In the genomic region with DNA sequence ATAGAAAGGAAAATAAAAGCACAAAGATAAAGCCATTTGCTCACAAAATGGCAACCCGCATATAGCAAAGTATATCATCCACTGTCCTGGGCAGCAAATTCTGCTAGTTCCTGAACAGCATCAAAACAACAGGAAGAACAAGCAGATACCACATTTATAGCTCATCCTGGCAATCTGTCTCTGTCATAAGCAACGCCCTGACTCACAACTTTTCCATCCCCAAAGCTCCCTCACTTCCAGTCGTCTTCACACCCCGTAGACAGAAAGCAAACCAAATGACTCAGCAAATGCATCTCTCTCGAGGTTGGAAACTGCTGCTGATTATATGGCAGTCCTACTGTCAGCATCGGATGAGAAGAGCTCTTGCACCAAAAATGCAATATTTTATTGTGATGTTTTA, we compare ENCODE assay signal across 9 cellular contexts.
DNase-seq lines count a peak whose midpoint lies in the region; ATAC-seq and TF ChIP-seq lines count a peak whose summit lies in the region.
"Had no signal": no experiment of that assay in that cellular context is flagged by ENCODE, and none has a peak within 500 bp of the region (broad histone marks: within the 10 kb centered on the region; RNA-seq: fewer than 3 reads in every experiment).

No MANE protein-coding gene starts in this region.

- POLR2A ChIA-PET in A673 (lab: Charles Lee; ENCODE audit: low non-redundant PET) (interaction anchor here (0.6 kb wide), 2 partner anchors 44 to 394 kb away, joined by 3 to 4 read pairs; no protein-coding TSS in a partner anchor), HCT116 (lab: Charles Lee) (no interaction called here)

- peak; percentile 48 for DNase-seq in A673 (ENCODE audit: low spot score)
- DNase-seq in HCT116 (ENCODE audit: low read depth, low spot score) = peak; percentile 4
- no peak for DNase-seq in activated T-cell treated with anti-CD3 and anti-CD28 coated beads, Interleukin-2, amount 50 U/mL, for 24 hours
- peak; percentile 99 for DNase-seq in iris pigment epithelial cell (ENCODE audit: low read depth)
- no peak for DNase-seq in left colon
- DNase-seq in left lobe of liver (ENCODE audit: low spot score) = no peak

- no peaks in the 10 kb centered on the region for H3K9me2 ChIP-seq in HCT116 (ENCODE audit: insufficient read depth)

- peaks cover 30% of the 10 kb centered on the region for H3K4me1 Mint-ChIP-seq in activated T-cell treated with anti-CD3 and anti-CD28 coated beads, Interleukin-2, amount 50 U/mL, for 24 hours (ENCODE audit: low read depth)
- H3K4me1 Mint-ChIP-seq: stimulated activated memory B cell treated with anti-CD40 and anti-IgM and Interleukin-4, amounts not matched to agents 10 μg/mL and 1 μg/mL and 100 μg/mL, for 72 hours had no signal

- H3K4me2 ChIP-seq in HCT116 (ENCODE audit: low read length) = peak overlapping the region; percentile 12; the same call in 1 of the 2 replicates

- H2AFZ ChIP-seq in HCT116 (ENCODE audit: low read depth, low read length, poor library complexity, severe bottlenecking) = peak overlapping the region; percentile 41

- no peak overlapping the region for H3K27ac ChIP-seq in A673 (ENCODE audit: low read depth, low read length, poor library complexity, severe bottlenecking)
- H3K27ac ChIP-seq in HCT116 (ENCODE audit: low read depth, low read length) = no peak overlapping the region

- peak overlapping the region; percentile 12 for H3K27ac Mint-ChIP-seq in activated T-cell treated with anti-CD3 and anti-CD28 coated beads, Interleukin-2, amount 50 U/mL, for 24 hours
- H3K27ac Mint-ChIP-seq: stimulated activated memory B cell treated with anti-CD40 and anti-IgM and Interleukin-4, amounts not matched to agents 10 μg/mL and 1 μg/mL and 100 μg/mL, for 72 hours had no signal

- H4K20me1 ChIP-seq in HCT116 (ENCODE audit: insufficient read depth) = no peaks in the 10 kb centered on the region

- BruUV-seq in A673 (replicated peaks; lab: Mats Ljungman, UMichigan) = no TSS peak
- BruUV-seq in HCT116 (replicated peaks; lab: Mats Ljungman, UMichigan) = no TSS peak

- H3K9ac ChIP-seq in HCT116 (ENCODE audit: low read length) = no peak overlapping the region

- no peak overlapping the region for H3K4me3 Mint-ChIP-seq in activated T-cell treated with anti-CD3 and anti-CD28 coated beads, Interleukin-2, amount 50 U/mL, for 24 hours
- H3K4me3 Mint-ChIP-seq: stimulated activated memory B cell treated with anti-CD40 and anti-IgM and Interleukin-4, amounts not matched to agents 10 μg/mL and 1 μg/mL and 100 μg/mL, for 72 hours had no signal

- H3K9me3 ChIP-seq in A673 (ENCODE audit: low read depth, low read length, poor library complexity, severe bottlenecking) (no peaks in the 10 kb centered on the region), HCT116 (ENCODE audit: control insufficient read depth in 1 of 2, insufficient read depth in 1 of 2, low read depth in 1 of 2, low read length in 2 of 2) (no peaks in the 10 kb centered on the region)

- H3K4me1 ChIP-seq in A673 (ENCODE audit: insufficient read depth, low read length, poor library complexity, severe bottlenecking) = no peaks in the 10 kb centered on the region
- H3K4me1 ChIP-seq in HCT116 (ENCODE audit: control insufficient read depth in 1 of 2, insufficient read depth in 2 of 2, low read length in 2 of 2) = peaks cover 0 to 5% of the 10 kb centered on the region in 2 experiments; a peak in 2 of 4 replicates

- no peak; the same call in 1 of the 2 replicates for ATAC-seq in HCT116
- no peak for ATAC-seq in left colon
- no peak for ATAC-seq in GM21529 (IDR thresholded peaks at IDR 0.05; ENCODE audit: unreplicated experiment)
- no peak for ATAC-seq in GM19035 (IDR thresholded peaks at IDR 0.05; ENCODE audit: unreplicated experiment)
- ATAC-seq in left lobe of liver = no peak
- ATAC-seq: stimulated activated memory B cell treated with anti-CD40 and anti-IgM and Interleukin-4, amounts not matched to agents 10 μg/mL and 1 μg/mL and 100 μg/mL, for 72 hours had no signal

- no peak for TF ChIP-seq RAD21 in HCT116 (IDR thresholded peaks at IDR 0.05; ENCODE audit: low read depth)

- H3K4me3 ChIP-seq in A673 (ENCODE audit: low read depth, low read length, poor library complexity, severe bottlenecking) (no peak overlapping the region), HCT116 (replicated peaks in 1 of 2; ENCODE audit: low read depth in 1 of 2, low read length in 2 of 2) (no peak overlapping the region)

- peaks cover 5% of the 10 kb centered on the region for H3K36me3 Mint-ChIP-seq in activated T-cell treated with anti-CD3 and anti-CD28 coated beads, Interleukin-2, amount 50 U/mL, for 24 hours (ENCODE audit: low read depth)
- H3K36me3 Mint-ChIP-seq: stimulated activated memory B cell treated with anti-CD40 and anti-IgM and Interleukin-4, amounts not matched to agents 10 μg/mL and 1 μg/mL and 100 μg/mL, for 72 hours had no signal

- no peaks in the 10 kb centered on the region for H3K9me3 Mint-ChIP-seq in activated T-cell treated with anti-CD3 and anti-CD28 coated beads, Interleukin-2, amount 50 U/mL, for 24 hours
- H3K9me3 Mint-ChIP-seq: stimulated activated memory B cell treated with anti-CD40 and anti-IgM and Interleukin-4, amounts not matched to agents 10 μg/mL and 1 μg/mL and 100 μg/mL, for 72 hours had no signal

- H3K27me3 ChIP-seq in A673 (replicated peaks; ENCODE audit: insufficient read depth, low read depth, low read length, poor library complexity) (no peaks in the 10 kb centered on the region), HCT116 (ENCODE audit: insufficient read depth, low read length) (no peaks in the 10 kb centered on the region)

- no peaks in the 10 kb centered on the region for H3K27me3 Mint-ChIP-seq in activated T-cell treated with anti-CD3 and anti-CD28 coated beads, Interleukin-2, amount 50 U/mL, for 24 hours

- CTCF ChIA-PET in A673 (lab: Charles Lee) = no interaction called here
- CTCF ChIA-PET in HCT116 (lab: Charles Lee) = no interaction called here

- H3K79me2 ChIP-seq in HCT116 (ENCODE audit: insufficient read depth, low read length) = no peaks in the 10 kb centered on the region

- no peaks in the 10 kb centered on the region for H3K36me3 ChIP-seq in A673 (ENCODE audit: insufficient read depth, low read length, poor library complexity, severe bottlenecking)
- H3K36me3 ChIP-seq in HCT116 (ENCODE audit: control insufficient read depth in 1 of 2, insufficient read depth in 2 of 2, low read length in 2 of 2) = no peaks in the 10 kb centered on the region

- TF ChIP-seq CTCF in A673 (conservative IDR thresholded peaks at IDR 0.05; ENCODE audit: low read depth, low read length) = no peak
- TF ChIP-seq CTCF in HCT116 (IDR thresholded peaks at IDR 0.05 in 2 of 3, conservative IDR thresholded peaks at IDR 0.05 in 1 of 3; ENCODE audit: borderline replicate concordance in 1 of 3, insufficient read depth in 1 of 3, low read depth in 2 of 3, low read length in 2 of 3) = no peak

- intact Hi-C loops in A673 (cut with micrococcal nuclease; ENCODE audit: unreplicated experiment) (no loop called here), HCT116 (cut with micrococcal nuclease) (no loop called here), left colon (cut with DNase I, micrococcal nuclease) (no loop called here)

- no peak for TF ChIP-seq POLR2A in HCT116 (IDR thresholded peaks at IDR 0.05; ENCODE audit: borderline replicate concordance, extremely low read depth, insufficient read depth, insufficient read length)

- RAD21 ChIA-PET in HCT116 (lab: Charles Lee; ENCODE audit: low non-redundant PET in 1 of 2, low total read pairs in 2 of 2, uncharacterized antibody in 2 of 2, unreplicated experiment in 2 of 2) = no interaction called here

TF ChIP-seq in HCT116, 20 proteins besides CTCF, POLR2A, EP300 and RAD21:
- TF ChIP-seq SRF (IDR thresholded peaks at IDR 0.05; ENCODE audit: low read depth) = no peak
- TF ChIP-seq, protein P1, sequence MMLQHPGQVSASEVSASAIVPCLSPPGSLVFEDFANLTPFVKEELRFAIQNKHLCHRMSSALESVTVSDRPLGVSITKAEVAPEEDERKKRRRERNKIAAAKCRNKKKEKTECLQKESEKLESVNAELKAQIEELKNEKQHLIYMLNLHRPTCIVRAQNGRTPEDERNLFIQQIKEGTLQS (IDR thresholded peaks at IDR 0.05) = no peak
- no peak for TF ChIP-seq POLR2AphosphoS5 (IDR thresholded peaks at IDR 0.05; ENCODE audit: low read depth, low read length)
- no peak for TF ChIP-seq ZBTB33 (IDR thresholded peaks at IDR 0.05; ENCODE audit: extremely low read depth, insufficient replicate concordance, low read length)
- no peak for TF ChIP-seq EGR1 (IDR thresholded peaks at IDR 0.05; ENCODE audit: low read depth)
- no peak for TF ChIP-seq SP1 (IDR thresholded peaks at IDR 0.05; ENCODE audit: low read depth)
- TF ChIP-seq EZH2 (IDR thresholded peaks at IDR 0.05) = no peak
- TF ChIP-seq SIN3A (IDR thresholded peaks at IDR 0.05; ENCODE audit: low read depth) = no peak
- no peak for TF ChIP-seq JUND (IDR thresholded peaks at IDR 0.05)
- TF ChIP-seq CBX3 (IDR thresholded peaks at IDR 0.05; ENCODE audit: low read depth) = no peak
- no peak for TF ChIP-seq YY1 (IDR thresholded peaks at IDR 0.05; ENCODE audit: extremely low read depth, insufficient replicate concordance, low read depth, low read length)

Comparison
In these comparisons a context has a peak if more than half of its experiments do, and no peak if none do; other contexts are left out.
1. DNase-seq: peak in A673 (single experiment), HCT116 (single experiment) and iris pigment epithelial cell (single experiment); none in activated T-cell treated with anti-CD3 and anti-CD28 coated beads, Interleukin-2, amount 50 U/mL, for 24 hours (single experiment), left colon (0 of 2) and left lobe of liver (single experiment).